In genomic region chr2:146523218-146523617, GRCh38 we compare ENCODE assay signal across 11 cellular contexts.
DNase-seq lines count a peak whose midpoint lies in the region; ATAC-seq and TF ChIP-seq lines count a peak whose summit lies in the region.
"Had no signal": no experiment of that assay in that cellular context is flagged by ENCODE, and none has a peak within 500 bp of the region (broad histone marks: within the 10 kb centered on the region; RNA-seq: fewer than 3 reads in every experiment).

No MANE protein-coding gene starts in this region.

- no peak overlapping the region for H2AFZ ChIP-seq in IMR-90 (replicated peaks; ENCODE audit: low read length, poor library complexity)

- H3K9me3 ChIP-seq in IMR-90 (ENCODE audit: control insufficient read depth, insufficient read depth, low read length) (0 out of 2 replicates have a peak, but pooled peaks cover 3% of the 10 kb centered on the region), RWPE2 (ENCODE audit: severe bottlenecking) (no peaks in the 10 kb centered on the region)

- no peak overlapping the region for H3K4me2 ChIP-seq in IMR-90 (ENCODE audit: low read depth, low read length)

- H4K5ac ChIP-seq in IMR-90 (ENCODE audit: low read depth, low read length) = no peak overlapping the region

- no peaks in the 10 kb centered on the region for H3K36me3 Mint-ChIP-seq in activated naive CD4-positive, alpha-beta T cell treated with anti-CD3 and anti-CD28 coated beads, Interleukin-2, amount 50 U/mL, for 72 hours

- H3K9ac ChIP-seq in IMR-90 (ENCODE audit: low read depth, low read length) = no peak overlapping the region

- in situ Hi-C loops in IMR-90 (cut with MboI; ENCODE audit: low sequenced_read_pairs) = no loop called here

- CTCF ChIA-PET in BJ (lab: Yijun Ruan, JAX) (interaction anchor here (0.6 to 1.3 kb wide), 7 partner anchors 9 to 361 kb away, joined by 3 to 6 read pairs (median 4); no protein-coding TSS in a partner anchor), IMR-90 (lab: Yijun Ruan, JAX) (interaction anchor here (0.7 to 0.9 kb wide), 2 partner anchors 15 to 187 kb away, joined by 3 read pairs; no protein-coding TSS in a partner anchor)

- no peak overlapping the region for H2BK120ac ChIP-seq in IMR-90 (ENCODE audit: low read depth, low read length)

- no peak overlapping the region for H3K23ac ChIP-seq in IMR-90 (ENCODE audit: low read depth, low read length)

- DNase-seq in BJ (ENCODE audit: low read depth) = no peak
- peak; percentile 9 for DNase-seq in IMR-90
- DNase-seq in RWPE2 (ENCODE audit: low spot score) = no peak
- peak; percentile 1 for DNase-seq in globus pallidus (ENCODE audit: low spot score)
- no peak for DNase-seq in activated naive CD4-positive, alpha-beta T cell treated with anti-CD3 and anti-CD28 coated beads, Interleukin-2, amount 50 U/mL, for 72 hours (ENCODE audit: low spot score in 2 of 2)
- no peak for DNase-seq in H7
- no peak for DNase-seq in activated effector memory CD4-positive, alpha-beta T cell treated with Interleukin-2 at 50 U/mL for 16 hours
- DNase-seq: anterior cingulate cortex, T-helper 2 cell had no signal

- no peak overlapping the region for H3K18ac ChIP-seq in IMR-90 (ENCODE audit: low read depth, low read length)

- no peak overlapping the region for H3K4ac ChIP-seq in IMR-90 (ENCODE audit: low read depth, low read length)

- no peaks in the 10 kb centered on the region for H3K27me3 ChIP-seq in BJ (ENCODE audit: control insufficient read depth, insufficient read depth, low read length)
- no peaks in the 10 kb centered on the region for H3K27me3 ChIP-seq in IMR-90 (ENCODE audit: control insufficient read depth, insufficient read depth, low read length)
- H3K27me3 ChIP-seq in RWPE2 (ENCODE audit: insufficient read depth, poor library complexity, severe bottlenecking) = no peaks in the 10 kb centered on the region
- H3K27me3 ChIP-seq in H7 (ENCODE audit: control insufficient read depth, insufficient read depth, low read length) = no peaks in the 10 kb centered on the region

- no peak overlapping the region for H4K8ac ChIP-seq in IMR-90 (ENCODE audit: low read depth in 2 of 2, low read length in 2 of 2)

- dilution Hi-C loops in IMR-90 (cut with HindIII; ENCODE audit: low sequenced_read_pairs, unreplicated experiment) = no loop called here

- no peak overlapping the region for H2BK15ac ChIP-seq in IMR-90 (ENCODE audit: low read depth, low read length)

- H2AK9ac ChIP-seq in IMR-90 (replicated peaks; ENCODE audit: low read depth, low read length, poor library complexity) = no peak overlapping the region

- H3K4me1 ChIP-seq in IMR-90 (ENCODE audit: control insufficient read depth, insufficient read depth, low read length) = no peaks in the 10 kb centered on the region
- no peaks in the 10 kb centered on the region for H3K4me1 ChIP-seq in RWPE2 (ENCODE audit: insufficient read depth, poor library complexity, severe bottlenecking)

- no peak for TF ChIP-seq POLR2A in IMR-90 (IDR thresholded peaks at IDR 0.05; ENCODE audit: low read depth, low read length)

- intact Hi-C loops in IMR-90 (cut with micrococcal nuclease) = loop anchor here (5.0 to 10.0 kb wide), 3 partner anchors 596 to 1998 kb away; partner anchors contain the start of gene ZEB2

- H3K4me3 ChIP-seq in BJ (ENCODE audit: low read depth, low read length) = no peak overlapping the region
- no peak overlapping the region for H3K4me3 ChIP-seq in IMR-90 (ENCODE audit: insufficient read depth, low read depth, low read length)
- no peak overlapping the region for H3K4me3 ChIP-seq in RWPE2 (ENCODE audit: severe bottlenecking)
- H3K4me3 ChIP-seq in H7 (ENCODE audit: insufficient read depth, low read depth, low read length) = no peak overlapping the region
- H3K4me3 ChIP-seq: lung had no signal

- no peaks in the 10 kb centered on the region for H3K9me3 Mint-ChIP-seq in activated naive CD4-positive, alpha-beta T cell treated with anti-CD3 and anti-CD28 coated beads, Interleukin-2, amount 50 U/mL, for 72 hours

- no peak overlapping the region for H3K14ac ChIP-seq in IMR-90 (replicated peaks; ENCODE audit: low read depth, low read length)

- no peaks in the 10 kb centered on the region for H4K20me1 ChIP-seq in IMR-90 (ENCODE audit: insufficient read depth, low read length)

- H4K91ac ChIP-seq in IMR-90 (ENCODE audit: insufficient read depth, low read depth, low read length) = no peak overlapping the region

- BruUV-seq in IMR-90 (replicated peaks; lab: Mats Ljungman, UMichigan) = no TSS peak

- H3K79me1 ChIP-seq in IMR-90 (ENCODE audit: low read depth in 1 of 2, low read length in 2 of 2) = no peaks in the 10 kb centered on the region

- peak; percentile 44 for TF ChIP-seq RAD21 in IMR-90 (IDR thresholded peaks at IDR 0.05; ENCODE audit: low read length)

- no peak overlapping the region for H2BK20ac ChIP-seq in IMR-90 (ENCODE audit: low read depth, low read length)

- no peaks in the 10 kb centered on the region for H3K36me3 ChIP-seq in BJ (ENCODE audit: control insufficient read depth, insufficient read depth, low read length)
- no peaks in the 10 kb centered on the region for H3K36me3 ChIP-seq in IMR-90 (ENCODE audit: control insufficient read depth, insufficient read depth, low read length)
- no peaks in the 10 kb centered on the region for H3K36me3 ChIP-seq in RWPE2 (ENCODE audit: low read depth)
- no peaks in the 10 kb centered on the region for H3K36me3 ChIP-seq in H7 (replicated peaks; ENCODE audit: control insufficient read depth, insufficient read depth, low read length)

- H3K27ac ChIP-seq in IMR-90 (ENCODE audit: insufficient read depth, low read length) = no peak overlapping the region
- no peak overlapping the region for H3K27ac ChIP-seq in RWPE2 (ENCODE audit: poor library complexity, severe bottlenecking)

- POLR2A ChIA-PET in BJ (lab: Charles Lee) (no interaction called here), IMR-90 (lab: Charles Lee; ENCODE audit: unreplicated experiment) (interaction anchor here (0.5 kb wide), 1 partner anchor 169 kb away, joined by 3 read pairs; no protein-coding TSS in a partner anchor)

- H3K56ac ChIP-seq in IMR-90 (ENCODE audit: extremely low read depth, insufficient read depth, low read length) = no peak overlapping the region

- H2AK5ac ChIP-seq in IMR-90 (ENCODE audit: low read depth, low read length) = no peak overlapping the region

- ATAC-seq in IMR-90 (ENCODE audit: low read depth) = no peak
- no peak for ATAC-seq in RWPE2 (ENCODE audit: low read depth)
- no peak for ATAC-seq in activated naive CD4-positive, alpha-beta T cell treated with anti-CD3 and anti-CD28 coated beads, Interleukin-2, amount 50 U/mL, for 72 hours
- ATAC-seq in HG03439 (IDR thresholded peaks at IDR 0.05; ENCODE audit: unreplicated experiment) = no peak

- H3K9me1 ChIP-seq in IMR-90 (ENCODE audit: insufficient read depth, low read length) = no peaks in the 10 kb centered on the region

- peak; percentile 27; the same call in 1 of the 2 replicates for TF ChIP-seq CTCF in BJ (IDR thresholded peaks at IDR 0.05; ENCODE audit: insufficient read depth, low read depth, low read length)
- peak; percentile 39 for TF ChIP-seq CTCF in IMR-90 (conservative IDR thresholded peaks at IDR 0.05; ENCODE audit: low read depth, low read length)
- peak; percentile 63 for TF ChIP-seq CTCF in RWPE2 (IDR thresholded peaks at IDR 0.05; ENCODE audit: poor library complexity, severe bottlenecking)

- H3K27ac Mint-ChIP-seq in activated naive CD4-positive, alpha-beta T cell treated with anti-CD3 and anti-CD28 coated beads, Interleukin-2, amount 50 U/mL, for 72 hours = no peak overlapping the region

- no CpG with 5 or more reads among the region's 1 CpG for WGBS in IMR-90 (ENCODE audit: extremely low coverage in 2 of 2, insufficient read length in 1 of 2), 2 experiments

- H2BK5ac ChIP-seq in IMR-90 (ENCODE audit: low read depth, low read length, poor library complexity, severe bottlenecking) = no peak overlapping the region

TF ChIP-seq in IMR-90, 13 proteins besides CTCF, POLR2A, EP300 and RAD21:
- TF ChIP-seq RFX5 (IDR thresholded peaks at IDR 0.05; ENCODE audit: low read depth, low read length) (no peak), SMC3 (IDR thresholded peaks at IDR 0.05; ENCODE audit: low read depth, low read length) (peak; percentile 44)
TF ChIP-seq in IMR-90: peak in this region for 1.

Comparison
In these comparisons a context has a peak if more than half of its experiments do, and no peak if none do; other contexts are left out.
1. DNase-seq: peak in IMR-90 (single experiment) and globus pallidus (single experiment); none in BJ (single experiment), RWPE2 (single experiment), activated naive CD4-positive, alpha-beta T cell treated with anti-CD3 and anti-CD28 coated beads, Interleukin-2, amount 50 U/mL, for 72 hours (0 of 2), H7 (single experiment) and activated effector memory CD4-positive, alpha-beta T cell treated with Interleukin-2 at 50 U/mL for 16 hours (single experiment).
2. Peak in every context shown above with its lines, with median percentiles within 50 percentile points of each other: CTCF ChIP-seq.